1 cellular context compared by ENCODE assay signal in the genomic region with DNA sequence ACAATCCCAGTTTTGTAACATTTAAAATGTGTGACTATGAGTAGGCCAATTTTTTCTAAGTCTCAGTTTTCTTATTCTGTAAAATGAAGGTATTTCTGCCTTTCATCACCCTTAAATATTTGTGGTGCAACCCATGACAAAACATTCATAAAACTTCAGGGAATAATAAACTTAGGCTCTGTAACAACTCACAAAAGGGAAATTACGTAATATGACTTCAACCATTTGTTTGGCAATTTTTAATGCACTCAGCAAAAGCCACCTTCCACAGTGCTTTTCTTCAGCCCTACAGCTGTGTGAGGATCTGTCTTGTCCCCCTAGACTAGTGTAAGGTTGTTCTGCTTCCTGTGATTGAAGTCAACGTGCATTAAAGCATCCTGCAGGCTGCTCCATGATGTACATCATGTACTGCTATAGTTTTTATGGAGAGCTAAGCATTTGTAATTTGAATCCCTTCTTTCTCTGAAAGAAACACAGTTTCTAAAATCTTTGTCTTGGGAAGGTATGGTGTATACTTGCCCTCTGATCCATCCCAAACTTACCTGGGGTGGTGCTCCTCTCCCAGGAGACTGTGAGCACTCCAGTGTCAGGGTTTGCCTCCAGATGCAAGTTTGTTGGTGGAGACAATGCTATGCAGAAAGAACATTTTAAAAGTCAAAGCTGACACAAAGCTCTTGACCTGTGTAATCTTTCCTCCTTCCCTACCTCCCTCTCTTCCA.
TF ChIP-seq lines count a peak whose summit lies in the region.

No MANE protein-coding gene starts in this region.

TF ChIP-seq in HepG2, 621 proteins besides CTCF, POLR2A, EP300 and RAD21 (continued from another document):
- 0 out of 2 replicates have a peak, but pooled peaks have one; percentile 50 for TF ChIP-seq AFF4 (CRISPR knock-in tag; IDR thresholded peaks at IDR 0.05)
- TF ChIP-seq SP5 (CRISPR knock-in tag; IDR thresholded peaks at IDR 0.05; ENCODE audit: borderline replicate concordance, low read depth): 0 out of 2 replicates have a peak, but pooled peaks have one; percentile 11
- TF ChIP-seq, protein P1, sequence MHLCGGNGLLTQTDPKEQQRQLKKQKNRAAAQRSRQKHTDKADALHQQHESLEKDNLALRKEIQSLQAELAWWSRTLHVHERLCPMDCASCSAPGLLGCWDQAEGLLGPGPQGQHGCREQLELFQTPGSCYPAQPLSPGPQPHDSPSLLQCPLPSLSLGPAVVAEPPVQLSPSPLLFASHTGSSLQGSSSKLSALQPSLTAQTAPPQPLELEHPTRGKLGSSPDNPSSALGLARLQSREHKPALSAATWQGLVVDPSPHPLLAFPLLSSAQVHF (CRISPR knock-in tag; IDR thresholded peaks at IDR 0.05): 0 out of 2 replicates have a peak, but pooled peaks have one; percentile 37
- 0 out of 2 replicates have a peak, but pooled peaks have one; percentile 19 for TF ChIP-seq ZNF792 (CRISPR knock-in tag; IDR thresholded peaks at IDR 0.05)
- TF ChIP-seq NAIF1 (CRISPR knock-in tag; IDR thresholded peaks at IDR 0.05; ENCODE audit: borderline replicate concordance): no peak
- peak; percentile 71 for TF ChIP-seq CEBPB (IDR thresholded peaks at IDR 0.05; ENCODE audit: borderline replicate concordance, low read depth, low read length)
- no peak for TF ChIP-seq MAFK (conservative IDR thresholded peaks at IDR 0.05 in 1 of 2, IDR thresholded peaks at IDR 0.05 in 1 of 2; ENCODE audit: low read length in 2 of 2)
- no peak for TF ChIP-seq ZNF260 (CRISPR knock-in tag; IDR thresholded peaks at IDR 0.05; ENCODE audit: borderline replicate concordance, low read depth)
- TF ChIP-seq ASH2L (IDR thresholded peaks at IDR 0.05; ENCODE audit: insufficient read length, low read depth, low read length): peak; percentile 5
- no peak for TF ChIP-seq ZNF790 (CRISPR knock-in tag; IDR thresholded peaks at IDR 0.05; ENCODE audit: borderline replicate concordance)
- peak; percentile 19; the same call in 1 of the 2 replicates for TF ChIP-seq POLR2AphosphoS2 (IDR thresholded peaks at IDR 0.05; ENCODE audit: low read depth, low read length)
- 0 out of 2 replicates have a peak, but pooled peaks have one; percentile 38 for TF ChIP-seq CEBPG (CRISPR knock-in tag; IDR thresholded peaks at IDR 0.05)
TF ChIP-seq in HepG2: peak in this region for 15.
